Comparison of ENCODE assay signal across 8 cellular contexts in the genomic region with DNA sequence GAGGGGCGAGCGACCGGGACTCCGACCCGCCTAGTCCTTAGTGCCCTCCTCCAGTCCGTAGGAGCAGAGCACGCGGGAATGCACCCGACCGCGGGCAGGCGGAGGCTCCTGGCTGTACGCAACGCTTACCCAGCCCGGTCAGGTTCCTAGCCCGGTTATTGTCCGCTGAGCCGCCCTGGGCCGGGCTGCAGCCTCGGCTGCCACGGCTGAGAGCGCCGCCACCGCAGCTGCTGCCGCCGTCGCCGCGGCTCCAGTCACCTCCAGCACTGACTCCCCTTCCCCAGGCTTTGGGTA. TPM values are rescaled to one million over a fixed set of nuclear protein-coding genes. Genes with fewer than 3 reads are reported as not detected.
A peak's percentile ranks its signal among the peaks of the same experiment; 100 is the strongest.
DNase-seq lines count a peak whose midpoint lies in the region; ATAC-seq and TF ChIP-seq lines count a peak whose summit lies in the region.

A gene (minus strand): TSS at position 268 of the 294 bp plus-strand sequence. CDS start 12,422 bp downstream, outside the sequence.

- peaks cover 0 to 16% (median 7%) of the 10 kb centered on the region in 11 experiments; a peak in 6 of 22 replicates for H3K9me3 ChIP-seq in BLaER1 treated with 17β-estradiol and CSF1 and Interleukin-3, amounts not matched to agents 10 nM and 100 nM (replicated peaks in 1 of 11)
- no peaks in the 10 kb centered on the region for H3K9me3 ChIP-seq in right atrium auricular region

- H3K9ac ChIP-seq in BLaER1 treated with 17β-estradiol and CSF1 and Interleukin-3, amounts not matched to agents 10 nM and 100 nM: peak within 1 kb of the TSS; percentile 76 to 85 (median 82)

- no peaks in the 10 kb centered on the region for H3K9me3 Mint-ChIP-seq in activated T-helper 1 cell treated with anti-CD3 and anti-CD28 coated beads, Interleukin-12 subunit alpha, Interleukin-12 subunit beta, Interleukin-2, Interleukin-4 antibody, amounts not matched to agents 30 ng/mL and 10 ng/mL and 1 ng/mL, durations not matched to agents 14 hours and 24 hours and 36 hours

- H4K20me1 ChIP-seq in BLaER1 treated with 17β-estradiol and CSF1 and Interleukin-3, amounts not matched to agents 10 nM and 100 nM: peaks cover 0 to 44% (median 16%) of the 10 kb centered on the region in 11 experiments; a peak in 12 of 22 replicates

- H3K4me1 Mint-ChIP-seq in activated T-helper 1 cell treated with anti-CD3 and anti-CD28 coated beads, Interleukin-12 subunit alpha, Interleukin-12 subunit beta, Interleukin-2, Interleukin-4 antibody, amounts not matched to agents 30 ng/mL and 10 ng/mL and 1 ng/mL, durations not matched to agents 14 hours and 24 hours and 36 hours (ENCODE audit: low read depth): peaks cover 10% of the 10 kb centered on the region

- peak within 1 kb of the TSS; percentile 64 to 76 (median 68) for H3K4me3 ChIP-seq in BLaER1 treated with 17β-estradiol and CSF1 and Interleukin-3, amounts not matched to agents 10 nM and 100 nM
- peak within 1 kb of the TSS; percentile 65 to 68 for H3K4me3 ChIP-seq in right atrium auricular region

- peak; percentile 38 for ATAC-seq in GM19372 (IDR thresholded peaks at IDR 0.05; ENCODE audit: low read depth, unreplicated experiment)
- peak; percentile 41 for ATAC-seq in HG03342 (IDR thresholded peaks at IDR 0.05; ENCODE audit: unreplicated experiment)

- peak within 1 kb of the TSS; percentile 86 for H3K4me3 Mint-ChIP-seq in activated T-helper 1 cell treated with anti-CD3 and anti-CD28 coated beads, Interleukin-12 subunit alpha, Interleukin-12 subunit beta, Interleukin-2, Interleukin-4 antibody, amounts not matched to agents 30 ng/mL and 10 ng/mL and 1 ng/mL, durations not matched to agents 14 hours and 24 hours and 36 hours

- intact Hi-C loops in activated T-helper 1 cell treated with anti-CD3 and anti-CD28 coated beads, Interleukin-12 subunit alpha, Interleukin-12 subunit beta, Interleukin-2, Interleukin-4 antibody, amounts not matched to agents 30 ng/mL and 10 ng/mL and 1 ng/mL, durations not matched to agents 14 hours and 24 hours and 36 hours (cut with micrococcal nuclease): loop anchor here (1.0 to 5.0 kb wide), 8 partner anchors 190 to 1327 kb away; a partner anchor contains a TSS

- H3K27me3 ChIP-seq in BLaER1 treated with 17β-estradiol and CSF1 and Interleukin-3, amounts not matched to agents 10 nM and 100 nM: peaks cover 3 to 44% (median 28%) of the 10 kb centered on the region in 11 experiments; a peak in 15 of 22 replicates
- no peaks in the 10 kb centered on the region for H3K27me3 ChIP-seq in right atrium auricular region

- no peaks in the 10 kb centered on the region for H3K36me3 Mint-ChIP-seq in activated T-helper 1 cell treated with anti-CD3 and anti-CD28 coated beads, Interleukin-12 subunit alpha, Interleukin-12 subunit beta, Interleukin-2, Interleukin-4 antibody, amounts not matched to agents 30 ng/mL and 10 ng/mL and 1 ng/mL, durations not matched to agents 14 hours and 24 hours and 36 hours (ENCODE audit: low read depth)

- no peaks in the 10 kb centered on the region for H3K36me3 ChIP-seq in BLaER1 treated with 17β-estradiol and CSF1 and Interleukin-3, amounts not matched to agents 10 nM and 100 nM
- no peaks in the 10 kb centered on the region for H3K36me3 ChIP-seq in right atrium auricular region

- peak within 1 kb of the TSS; percentile 66 to 90 (median 82) for H3K4me2 ChIP-seq in BLaER1 treated with 17β-estradiol and CSF1 and Interleukin-3, amounts not matched to agents 10 nM and 100 nM

- H3K27ac Mint-ChIP-seq in activated T-helper 1 cell treated with anti-CD3 and anti-CD28 coated beads, Interleukin-12 subunit alpha, Interleukin-12 subunit beta, Interleukin-2, Interleukin-4 antibody, amounts not matched to agents 30 ng/mL and 10 ng/mL and 1 ng/mL, durations not matched to agents 14 hours and 24 hours and 36 hours: peak within 1 kb of the TSS; percentile 87

- peak within 1 kb of the TSS; percentile 59 to 85 (median 83); a peak in 21 of 22 replicates for H3K27ac ChIP-seq in BLaER1 treated with 17β-estradiol and CSF1 and Interleukin-3, amounts not matched to agents 10 nM and 100 nM
- peak within 1 kb of the TSS; percentile 83 to 91 for H3K27ac ChIP-seq in right atrium auricular region

- TF ChIP-seq CTCF in right atrium auricular region (IDR thresholded peaks at IDR 0.05): no peak

- H3K27me3 Mint-ChIP-seq in activated T-helper 1 cell treated with anti-CD3 and anti-CD28 coated beads, Interleukin-12 subunit alpha, Interleukin-12 subunit beta, Interleukin-2, Interleukin-4 antibody, amounts not matched to agents 30 ng/mL and 10 ng/mL and 1 ng/mL, durations not matched to agents 14 hours and 24 hours and 36 hours (ENCODE audit: insufficient read depth): no peaks in the 10 kb centered on the region

- no peak for DNase-seq in activated T-helper 1 cell treated with anti-CD3 and anti-CD28 coated beads, Interleukin-12 subunit alpha, Interleukin-12 subunit beta, Interleukin-2, Interleukin-4 antibody, amounts not matched to agents 30 ng/mL and 10 ng/mL and 1 ng/mL, durations not matched to agents 14 hours and 24 hours and 36 hours (ENCODE audit: low spot score)
- DNase-seq in right atrium auricular region (ENCODE audit: low spot score): no peak
- DNase-seq in smooth muscle cell of the brain vasculature (ENCODE audit: low read depth, low spot score): peak; percentile 17
- DNase-seq in stimulated activated CD4-positive, alpha-beta T cell treated with anti-CD3 and anti-CD28 coated beads, Interleukin-4, amount 100 ng/mL, for 4 hours: no peak
- DNase-seq in EL: no peak

- H3K4me1 ChIP-seq in BLaER1 treated with 17β-estradiol and CSF1 and Interleukin-3, amounts not matched to agents 10 nM and 100 nM: peaks cover 14 to 30% (median 19%) of the 10 kb centered on the region in 10 experiments; a peak in 17 of 20 replicates
- H3K4me1 ChIP-seq in right atrium auricular region: peaks cover 0 to 15% of the 10 kb centered on the region in 2 donors

RNA-seq across cellular contexts. Expression of the gene that starts here (rescaled TPM):
- total RNA-seq in activated T-helper 1 cell treated with anti-CD3 and anti-CD28 coated beads, Interleukin-12 subunit alpha, Interleukin-12 subunit beta, Interleukin-2, Interleukin-4 antibody, amounts not matched to agents 30 ng/mL and 10 ng/mL and 1 ng/mL, durations not matched to agents 14 hours and 24 hours and 36 hours: 6.7 and 7.1 TPM in 2 replicates
- total RNA-seq in right atrium auricular region: 1 to 10 TPM; 3.5 to 4.1 TPM
